Comparison of ENCODE assay signal across 8 cellular contexts in genomic region chr1:241485554-241485992, GRCh38. TPM values are rescaled to one million over a fixed set of nuclear protein-coding genes. Genes with fewer than 3 reads are reported as not detected.
DNase-seq lines count a peak whose midpoint lies in the region; ATAC-seq and TF ChIP-seq lines count a peak whose summit lies in the region.

No MANE protein-coding gene starts in this region.

- no peak overlapping the region for H3K4me3 ChIP-seq in epithelial cell of esophagus (ENCODE audit: low read length)

- no peak overlapping the region for H3K27ac ChIP-seq in C4-2B

- DNase-seq in NCI-H460 (ENCODE audit: extremely low read depth, low read depth) (peak; percentile 35), epithelial cell of esophagus (ENCODE audit: low read depth) (peak; percentile 28), NCI-H526 treated with DMSO at 0.1 percent for 48 hours (lab: John Stamatoyannopoulos, UW) (no peak)
- no peak for DNase-seq in activated CD4-positive, alpha-beta T cell treated with anti-CD3 and anti-CD28 coated beads for 48 hours
- no peak for DNase-seq in activated naive CD4-positive, alpha-beta T cell (lab: John Stamatoyannopoulos, UW)

- TF ChIP-seq CTCF in C4-2B (conservative IDR thresholded peaks at IDR 0.05) = peak; percentile 72
- peak; percentile 22 for TF ChIP-seq CTCF in epithelial cell of esophagus (IDR thresholded peaks at IDR 0.05; ENCODE audit: insufficient read depth, low read depth, low read length, missing control alignments)

- ATAC-seq in GM18867 (IDR thresholded peaks at IDR 0.05; ENCODE audit: unreplicated experiment) (peak; percentile 77), HG02973 (IDR thresholded peaks at IDR 0.05; ENCODE audit: unreplicated experiment) (peak; percentile 54)

RNA-seq across cellular contexts. Expression of gene FH, which starts 34.0 kb away (rescaled TPM):
- total RNA-seq in NCI-H460 (2014; rRNA removed; shearing (Covaris generic)) = 164 and 172 TPM in 2 replicates
- 175 and 225 TPM in 2 replicates for polyA plus RNA-seq in NCI-H460 (2014; cell fraction: nucleus; rRNA removed)

RNA-seq across cellular contexts. Expression of gene KMO, which starts 46.6 kb away (rescaled TPM):
- total RNA-seq in NCI-H460 (2014; rRNA removed; shearing (Covaris generic)) = 0.17 and 0.35 TPM in 2 replicates
- polyA plus RNA-seq in NCI-H460 (2014; cell fraction: nucleus; rRNA removed) = 1.3 and 1.4 TPM in 2 replicates

Comparison
In these comparisons a context has a peak if more than half of its experiments do, and no peak if none do; other contexts are left out.
1. DNase-seq: peak in NCI-H460 (single experiment) and epithelial cell of esophagus (single experiment); none in activated CD4-positive, alpha-beta T cell treated with anti-CD3 and anti-CD28 coated beads for 48 hours (single experiment), NCI-H526 treated with DMSO at 0.1 percent for 48 hours (single experiment) and activated naive CD4-positive, alpha-beta T cell (0 of 4).